Comparison of ENCODE assay signal across 8 cellular contexts in genomic region chr6:77930382-77930781, GRCh38.
"Had no signal": no experiment of that assay in that cellular context is flagged by ENCODE, and none has a peak within 500 bp of the region (broad histone marks: within the 10 kb centered on the region; RNA-seq: fewer than 3 reads in every experiment).

No MANE protein-coding gene starts in this region.

- ATAC-seq: GM23338, K562 had no signal

- H3K4me3 ChIP-seq: GM23338, K562 had no signal

- FAIRE-seq: H1, H54, HTR-8/SVneo, K562 had no signal

- DNase-seq: H9, HCEC 1CT, IMR-90 had no signal
